ENCODE assay signal across 1 cellular context in the genomic region with DNA sequence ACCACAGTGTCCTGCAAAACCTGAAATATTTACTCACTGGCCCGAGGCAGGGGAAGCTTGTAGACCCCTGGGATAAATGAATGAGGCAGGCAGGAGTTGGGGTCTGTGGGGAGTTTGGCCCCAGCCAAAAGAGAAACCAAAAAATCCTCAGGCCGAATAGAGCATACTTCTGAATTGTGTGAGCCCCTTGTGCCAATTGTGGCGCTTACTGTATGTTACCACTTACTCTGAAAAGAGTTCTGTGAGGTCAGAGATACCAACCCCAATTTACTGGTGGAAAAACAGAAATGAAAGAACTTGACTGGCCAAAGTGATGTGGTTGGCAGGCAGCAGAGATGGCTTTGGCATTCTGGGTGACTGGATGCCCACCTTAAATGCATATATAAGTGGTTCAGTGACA.
TF ChIP-seq lines count a peak whose summit lies in the region.

No MANE protein-coding gene starts in this region.

TF ChIP-seq in A549, 52 proteins besides CTCF, POLR2A, EP300 and RAD21:
- TF ChIP-seq, protein P1, sequence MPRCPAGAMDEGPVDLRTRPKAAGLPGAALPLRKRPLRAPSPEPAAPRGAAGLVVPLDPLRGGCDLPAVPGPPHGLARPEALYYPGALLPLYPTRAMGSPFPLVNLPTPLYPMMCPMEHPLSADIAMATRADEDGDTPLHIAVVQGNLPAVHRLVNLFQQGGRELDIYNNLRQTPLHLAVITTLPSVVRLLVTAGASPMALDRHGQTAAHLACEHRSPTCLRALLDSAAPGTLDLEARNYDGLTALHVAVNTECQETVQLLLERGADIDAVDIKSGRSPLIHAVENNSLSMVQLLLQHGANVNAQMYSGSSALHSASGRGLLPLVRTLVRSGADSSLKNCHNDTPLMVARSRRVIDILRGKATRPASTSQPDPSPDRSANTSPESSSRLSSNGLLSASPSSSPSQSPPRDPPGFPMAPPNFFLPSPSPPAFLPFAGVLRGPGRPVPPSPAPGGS (IDR thresholded peaks at IDR 0.05): no peak
- TF ChIP-seq NR3C1 (IDR thresholded peaks at IDR 0.05): no peak
TF ChIP-seq in A549: peak in this region for 0.
